1 cellular context compared by ENCODE assay signal in the genomic region with DNA sequence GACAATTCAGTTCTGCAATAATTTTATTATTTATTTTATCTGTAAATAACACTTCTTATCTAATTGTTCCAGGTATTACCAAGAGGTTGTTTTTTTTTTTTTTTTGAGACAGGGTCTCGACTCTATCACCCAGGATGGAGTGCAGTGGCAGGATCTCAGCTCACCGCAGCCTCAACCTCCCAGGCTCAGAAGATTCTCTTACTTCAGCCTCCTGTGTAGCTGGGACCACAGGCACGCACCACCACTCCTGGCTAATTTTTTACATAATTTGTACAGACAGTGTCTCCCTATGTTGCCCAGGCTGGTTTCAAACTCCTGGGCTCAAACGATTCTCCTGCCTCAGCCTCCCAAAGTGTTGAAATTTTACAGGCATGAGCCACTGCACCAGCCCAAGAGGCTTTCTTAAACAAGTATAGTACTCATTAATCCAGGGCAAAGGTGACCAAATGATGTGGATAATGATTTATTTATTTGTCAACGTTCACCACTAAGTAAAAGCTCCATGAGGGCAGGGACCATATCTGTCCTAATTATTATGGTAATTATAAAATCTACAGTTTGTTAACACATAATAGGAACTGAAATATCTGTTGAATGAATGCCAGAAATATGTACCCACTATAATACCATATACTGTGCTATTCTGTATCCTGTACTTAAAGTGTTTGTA.
TF ChIP-seq lines count a peak whose summit lies in the region.

No MANE protein-coding gene starts in this region.

TF ChIP-seq in HCT116, 20 proteins besides CTCF, POLR2A, EP300 and RAD21:
- TF ChIP-seq YY1 (IDR thresholded peaks at IDR 0.05; ENCODE audit: extremely low read depth, insufficient replicate concordance, low read depth, low read length) (no peak), JUND (IDR thresholded peaks at IDR 0.05) (no peak), CEBPB (IDR thresholded peaks at IDR 0.05; ENCODE audit: low read depth) (no peak)
- TF ChIP-seq, protein P1, sequence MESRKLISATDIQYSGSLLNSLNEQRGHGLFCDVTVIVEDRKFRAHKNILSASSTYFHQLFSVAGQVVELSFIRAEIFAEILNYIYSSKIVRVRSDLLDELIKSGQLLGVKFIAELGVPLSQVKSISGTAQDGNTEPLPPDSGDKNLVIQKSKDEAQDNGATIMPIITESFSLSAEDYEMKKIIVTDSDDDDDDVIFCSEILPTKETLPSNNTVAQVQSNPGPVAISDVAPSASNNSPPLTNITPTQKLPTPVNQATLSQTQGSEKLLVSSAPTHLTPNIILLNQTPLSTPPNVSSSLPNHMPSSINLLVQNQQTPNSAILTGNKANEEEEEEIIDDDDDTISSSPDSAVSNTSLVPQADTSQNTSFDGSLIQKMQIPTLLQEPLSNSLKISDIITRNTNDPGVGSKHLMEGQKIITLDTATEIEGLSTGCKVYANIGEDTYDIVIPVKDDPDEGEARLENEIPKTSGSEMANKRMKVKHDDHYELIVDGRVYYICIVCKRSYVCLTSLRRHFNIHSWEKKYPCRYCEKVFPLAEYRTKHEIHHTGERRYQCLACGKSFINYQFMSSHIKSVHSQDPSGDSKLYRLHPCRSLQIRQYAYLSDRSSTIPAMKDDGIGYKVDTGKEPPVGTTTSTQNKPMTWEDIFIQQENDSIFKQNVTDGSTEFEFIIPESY (IDR thresholded peaks at IDR 0.05; ENCODE audit: extremely low read depth, insufficient replicate concordance, low read length): no peak
